In genomic region chr13:25752957-25753540, GRCh38 we compare ENCODE assay signal across 10 cellular contexts.
A peak's percentile ranks its signal among the peaks of the same experiment; 100 is the strongest.
DNase-seq lines count a peak whose midpoint lies in the region; ATAC-seq and TF ChIP-seq lines count a peak whose summit lies in the region.
"Had no signal": no experiment of that assay in that cellular context is flagged by ENCODE, and none has a peak within 500 bp of the region (broad histone marks: within the 10 kb centered on the region; RNA-seq: fewer than 3 reads in every experiment).

No MANE protein-coding gene starts in this region.

- no peak for TF ChIP-seq POLR2A in uterus (IDR thresholded peaks at IDR 0.05)

- no peak overlapping the region for H3K4me3 ChIP-seq in uterus
- H3K4me3 ChIP-seq: right lobe of liver had no signal

- POLR2A ChIA-PET in activated naive CD8-positive, alpha-beta T cell treated with anti-CD3 and anti-CD28 coated beads, Interleukin-2, amount 10 ng/mL, durations not matched to agents 7 days and 5 days (lab: Charles Lee) = no interaction called here

- no peaks in the 10 kb centered on the region for H3K27me3 ChIP-seq in uterus
- H3K27me3 ChIP-seq: right lobe of liver had no signal

- H3K4me1 ChIP-seq in uterus = no peaks in the 10 kb centered on the region
- H3K4me1 ChIP-seq: right lobe of liver had no signal

- DNase-seq in activated naive CD8-positive, alpha-beta T cell treated with anti-CD3 and anti-CD28 coated beads, Interleukin-2, amount 10 ng/mL, durations not matched to agents 7 days and 5 days = peak; percentile 33
- DNase-seq in activated naive CD8-positive, alpha-beta T cell treated with anti-CD3 and anti-CD28 coated beads for 36 hours = no peak
- DNase-seq in activated naive CD8-positive, alpha-beta T cell treated with anti-CD3 and anti-CD28 coated beads, Interleukin-2, amount 50 U/mL, for 24 hours = no peak
- DNase-seq in islet precursor cell (peak; percentile 85), uterus (peak; percentile 22 to 24)
- DNase-seq: right lobe of liver had no signal

- peaks cover 10% of the 10 kb centered on the region for H3K27me3 Mint-ChIP-seq in activated naive CD8-positive, alpha-beta T cell treated with anti-CD3 and anti-CD28 coated beads, Interleukin-2, amount 10 ng/mL, durations not matched to agents 7 days and 5 days
- H3K27me3 Mint-ChIP-seq in activated naive CD8-positive, alpha-beta T cell treated with anti-CD3 and anti-CD28 coated beads for 36 hours = no peaks in the 10 kb centered on the region
- no peaks in the 10 kb centered on the region for H3K27me3 Mint-ChIP-seq in activated naive CD8-positive, alpha-beta T cell treated with anti-CD3 and anti-CD28 coated beads, Interleukin-2, amount 50 U/mL, for 24 hours

- H3K4me1 Mint-ChIP-seq in activated naive CD8-positive, alpha-beta T cell treated with anti-CD3 and anti-CD28 coated beads, Interleukin-2, amount 10 ng/mL, durations not matched to agents 7 days and 5 days = peaks cover 7% of the 10 kb centered on the region
- peaks cover 5% of the 10 kb centered on the region for H3K4me1 Mint-ChIP-seq in activated naive CD8-positive, alpha-beta T cell treated with anti-CD3 and anti-CD28 coated beads for 36 hours
- H3K4me1 Mint-ChIP-seq in activated naive CD8-positive, alpha-beta T cell treated with anti-CD3 and anti-CD28 coated beads, Interleukin-2, amount 50 U/mL, for 24 hours = peaks cover 6% of the 10 kb centered on the region

- no peaks in the 10 kb centered on the region for H3K36me3 Mint-ChIP-seq in activated naive CD8-positive, alpha-beta T cell treated with anti-CD3 and anti-CD28 coated beads, Interleukin-2, amount 10 ng/mL, durations not matched to agents 7 days and 5 days
- no peaks in the 10 kb centered on the region for H3K36me3 Mint-ChIP-seq in activated naive CD8-positive, alpha-beta T cell treated with anti-CD3 and anti-CD28 coated beads for 36 hours
- no peaks in the 10 kb centered on the region for H3K36me3 Mint-ChIP-seq in activated naive CD8-positive, alpha-beta T cell treated with anti-CD3 and anti-CD28 coated beads, Interleukin-2, amount 50 U/mL, for 24 hours (ENCODE audit: low read depth)

- H3K27ac ChIP-seq in uterus = no peak overlapping the region
- H3K27ac ChIP-seq: right lobe of liver had no signal

- H3K36me3 ChIP-seq in uterus = no peaks in the 10 kb centered on the region
- H3K36me3 ChIP-seq: right lobe of liver had no signal

- TF ChIP-seq CTCF in uterus (IDR thresholded peaks at IDR 0.05) = no peak

- no peaks in the 10 kb centered on the region for H3K9me3 ChIP-seq in uterus
- H3K9me3 ChIP-seq: right lobe of liver had no signal

- H3K4me3 Mint-ChIP-seq in activated naive CD8-positive, alpha-beta T cell treated with anti-CD3 and anti-CD28 coated beads, Interleukin-2, amount 10 ng/mL, durations not matched to agents 7 days and 5 days = no peak overlapping the region
- H3K4me3 Mint-ChIP-seq in activated naive CD8-positive, alpha-beta T cell treated with anti-CD3 and anti-CD28 coated beads for 36 hours = no peak overlapping the region
- H3K4me3 Mint-ChIP-seq in activated naive CD8-positive, alpha-beta T cell treated with anti-CD3 and anti-CD28 coated beads, Interleukin-2, amount 50 U/mL, for 24 hours = no peak overlapping the region

- no peak overlapping the region for H3K27ac Mint-ChIP-seq in activated naive CD8-positive, alpha-beta T cell treated with anti-CD3 and anti-CD28 coated beads, Interleukin-2, amount 10 ng/mL, durations not matched to agents 7 days and 5 days
- H3K27ac Mint-ChIP-seq in activated naive CD8-positive, alpha-beta T cell treated with anti-CD3 and anti-CD28 coated beads for 36 hours = no peak overlapping the region
- H3K27ac Mint-ChIP-seq in activated naive CD8-positive, alpha-beta T cell treated with anti-CD3 and anti-CD28 coated beads, Interleukin-2, amount 50 U/mL, for 24 hours = no peak overlapping the region

- ATAC-seq in activated naive CD8-positive, alpha-beta T cell treated with anti-CD3 and anti-CD28 coated beads, Interleukin-2, amount 10 ng/mL, durations not matched to agents 7 days and 5 days (ENCODE audit: low read depth) = peak; percentile 87
- peak; percentile 73 for ATAC-seq in activated naive CD8-positive, alpha-beta T cell treated with anti-CD3 and anti-CD28 coated beads, Interleukin-2, amount 50 U/mL, for 24 hours
- ATAC-seq in GM19395 (IDR thresholded peaks at IDR 0.05; ENCODE audit: unreplicated experiment) = no peak
- ATAC-seq in GM19023 (IDR thresholded peaks at IDR 0.05; ENCODE audit: unreplicated experiment) = no peak
- ATAC-seq in HG02973 (IDR thresholded peaks at IDR 0.05; ENCODE audit: unreplicated experiment) = no peak
- ATAC-seq: HCT116 had no signal

- intact Hi-C loops in uterus (cut with DNase I; ENCODE audit: low total_unique reads) = no loop called here

- no peaks in the 10 kb centered on the region for H3K9me3 Mint-ChIP-seq in activated naive CD8-positive, alpha-beta T cell treated with anti-CD3 and anti-CD28 coated beads, Interleukin-2, amount 10 ng/mL, durations not matched to agents 7 days and 5 days
- no peaks in the 10 kb centered on the region for H3K9me3 Mint-ChIP-seq in activated naive CD8-positive, alpha-beta T cell treated with anti-CD3 and anti-CD28 coated beads for 36 hours
- H3K9me3 Mint-ChIP-seq in activated naive CD8-positive, alpha-beta T cell treated with anti-CD3 and anti-CD28 coated beads, Interleukin-2, amount 50 U/mL, for 24 hours = no peaks in the 10 kb centered on the region

Comparison
In these comparisons a context has a peak if more than half of its experiments do, and no peak if none do; other contexts are left out.
1. DNase-seq: peak in activated naive CD8-positive, alpha-beta T cell treated with anti-CD3 and anti-CD28 coated beads, Interleukin-2, amount 10 ng/mL, durations not matched to agents 7 days and 5 days (single experiment), islet precursor cell (single experiment) and uterus (2 of 2); none in activated naive CD8-positive, alpha-beta T cell treated with anti-CD3 and anti-CD28 coated beads for 36 hours (single experiment) and activated naive CD8-positive, alpha-beta T cell treated with anti-CD3 and anti-CD28 coated beads, Interleukin-2, amount 50 U/mL, for 24 hours (single experiment).
2. ATAC-seq: peak in activated naive CD8-positive, alpha-beta T cell treated with anti-CD3 and anti-CD28 coated beads, Interleukin-2, amount 10 ng/mL, durations not matched to agents 7 days and 5 days (single experiment) and activated naive CD8-positive, alpha-beta T cell treated with anti-CD3 and anti-CD28 coated beads, Interleukin-2, amount 50 U/mL, for 24 hours (single experiment); none in GM19395 (single experiment), GM19023 (single experiment) and HG02973 (single experiment).